25 cellular contexts compared by ENCODE assay signal in genomic region chr13:51134763-51135365, GRCh38. TPM values are rescaled to one million over a fixed set of nuclear protein-coding genes. Genes with fewer than 3 reads are reported as not detected.
"Had no signal": no experiment of that assay in that cellular context is flagged by ENCODE, and none has a peak within 500 bp of the region (broad histone marks: within the 10 kb centered on the region; RNA-seq: fewer than 3 reads in every experiment).

No MANE protein-coding gene starts in this region.

- H3K27ac Mint-ChIP-seq: activated CD4-positive, alpha-beta memory T cell treated with anti-CD3 and anti-CD28 coated beads for 36 hours; activated CD4-positive, alpha-beta T cell treated with anti-CD3 and anti-CD28 coated beads, Interleukin-2, amount 10 ng/mL, durations not matched to agents 7 days and 5 days; activated naive CD4-positive, alpha-beta T cell treated with anti-CD3 and anti-CD28 coated beads for 36 hours; activated naive CD8-positive, alpha-beta T cell; activated T-helper 17 cell treated with anti-CD3 and anti-CD28 coated beads, Interleukin-2, amount 50 U/mL, for 72 hours; brain; T-helper 17 cell had no signal

- H3K9me3 ChIP-seq: Peyer's patch had no signal

- H3K36me3 ChIP-seq: Peyer's patch had no signal

- H3K4me3 Mint-ChIP-seq: activated CD4-positive, alpha-beta memory T cell treated with anti-CD3 and anti-CD28 coated beads for 36 hours; activated CD4-positive, alpha-beta T cell treated with anti-CD3 and anti-CD28 coated beads, Interleukin-2, amount 10 ng/mL, durations not matched to agents 7 days and 5 days; activated naive CD4-positive, alpha-beta T cell treated with anti-CD3 and anti-CD28 coated beads for 36 hours; activated naive CD8-positive, alpha-beta T cell; activated T-helper 17 cell treated with anti-CD3 and anti-CD28 coated beads, Interleukin-2, amount 50 U/mL, for 72 hours; brain; central memory CD8-positive, alpha-beta T cell; T-helper 17 cell had no signal

- H3K4me3 ChIP-seq: Peyer's patch had no signal

- H3K4me1 ChIP-seq: Peyer's patch had no signal

- ATAC-seq: activated T-helper 17 cell treated with anti-CD3 and anti-CD28 coated beads, Interleukin-2, amount 50 U/mL, for 72 hours; T-helper 17 cell had no signal

- H3K27ac ChIP-seq: Peyer's patch had no signal

- H3K9me3 Mint-ChIP-seq: central memory CD8-positive, alpha-beta T cell had no signal

- DNase-seq: activated CD4-positive, alpha-beta memory T cell treated with anti-CD3 and anti-CD28 coated beads for 36 hours; activated CD4-positive, alpha-beta T cell treated with anti-CD3 and anti-CD28 coated beads, Interleukin-2, amount 10 ng/mL, durations not matched to agents 7 days and 5 days; activated CD4-positive, CD25-positive, alpha-beta regulatory T cell; activated gamma-delta T cell; activated naive CD4-positive, alpha-beta T cell treated with anti-CD3 and anti-CD28 coated beads for 36 hours; activated T-cell treated with anti-CD3 and anti-CD28 coated beads for 4 hours; activated T-cell treated with anti-CD3 and anti-CD28 coated beads, Interleukin-2, amount 50 U/mL, for 48 hours; amygdala; Kasumi-1; NCI-H1105 treated with DMSO at 0.1 percent for 48 hours; NCI-H1436 treated with DMSO at 0.1 percent for 48 hours; NCI-H187; NCI-H2081; NCI-H526; NCI-H774; Peyer's patch; T-helper 17 cell; T-helper 9 cell had no signal

- H3K36me3 Mint-ChIP-seq: activated CD4-positive, alpha-beta memory T cell treated with anti-CD3 and anti-CD28 coated beads for 36 hours; activated naive CD8-positive, alpha-beta T cell; brain had no signal

- H3K27me3 ChIP-seq: Peyer's patch had no signal

- H3K4me1 Mint-ChIP-seq: activated CD4-positive, alpha-beta T cell treated with anti-CD3 and anti-CD28 coated beads, Interleukin-2, amount 10 ng/mL, durations not matched to agents 7 days and 5 days; activated T-helper 17 cell treated with anti-CD3 and anti-CD28 coated beads, Interleukin-2, amount 50 U/mL, for 72 hours; brain; T-helper 17 cell had no signal

RNA-seq across cellular contexts. Expression of gene C13orf42, which starts 23.8 kb away (rescaled TPM):
- total RNA-seq: activated CD4-positive, alpha-beta memory T cell treated with anti-CD3 and anti-CD28 coated beads for 36 hours; activated CD4-positive, alpha-beta T cell treated with anti-CD3 and anti-CD28 coated beads, Interleukin-2, amount 10 ng/mL, durations not matched to agents 7 days and 5 days; activated CD8-positive, alpha-beta memory T cell treated with anti-CD3 and anti-CD28 coated beads for 36 hours; activated naive CD4-positive, alpha-beta T cell treated with anti-CD3 and anti-CD28 coated beads for 36 hours; activated T-helper 17 cell treated with anti-CD3 and anti-CD28 coated beads, Interleukin-2, amount 50 U/mL, for 72 hours; astrocyte; Peyer's patch; SK-MEL-5; T-helper 17 cell had no signal
